ENCODE assay signal across 1 cellular context in genomic region chr15:50906954-50907865, GRCh38.
TF ChIP-seq lines count a peak whose summit lies in the region.

No MANE protein-coding gene starts in this region.

TF ChIP-seq in H1, 55 proteins besides CTCF, POLR2A, EP300 and RAD21:
- TF ChIP-seq TEAD4 (IDR thresholded peaks at IDR 0.05; ENCODE audit: low read depth, low read length) = no peak
- no peak for TF ChIP-seq E2F6 (IDR thresholded peaks at IDR 0.05)
- no peak for TF ChIP-seq ATF3 (IDR thresholded peaks at IDR 0.05; ENCODE audit: insufficient read depth, low read depth, low read length)
- no peak for TF ChIP-seq ZNF274 (IDR thresholded peaks at IDR 0.05; ENCODE audit: borderline replicate concordance, extremely low read depth, low read length)
- TF ChIP-seq HDAC6 (IDR thresholded peaks at IDR 0.05; ENCODE audit: low read depth, low read length) = no peak
- TF ChIP-seq POLR2AphosphoS5 (IDR thresholded peaks at IDR 0.05; ENCODE audit: low read depth, low read length) = no peak
- TF ChIP-seq CHD1 (IDR thresholded peaks at IDR 0.05; ENCODE audit: low read depth, low read length) = no peak
- TF ChIP-seq KDM4A (IDR thresholded peaks at IDR 0.05; ENCODE audit: low read depth, low read length, severe bottlenecking) = no peak
- TF ChIP-seq CBX5 (IDR thresholded peaks at IDR 0.05; ENCODE audit: low read depth, low read length) = no peak
- TF ChIP-seq RBBP5 (IDR thresholded peaks at IDR 0.05; ENCODE audit: borderline replicate concordance, low read depth, low read length) = no peak
- no peak for TF ChIP-seq CHD7 (IDR thresholded peaks at IDR 0.05; ENCODE audit: insufficient replicate concordance, low read length)
- TF ChIP-seq GTF2F1 (IDR thresholded peaks at IDR 0.05; ENCODE audit: borderline replicate concordance, low read depth, low read length) = no peak
- TF ChIP-seq SP1 (IDR thresholded peaks at IDR 0.05; ENCODE audit: low read depth, low read length) = no peak
- TF ChIP-seq MAFK (IDR thresholded peaks at IDR 0.05; ENCODE audit: low read depth, low read length) = no peak
- TF ChIP-seq SAP30 (IDR thresholded peaks at IDR 0.05; ENCODE audit: insufficient read depth, insufficient replicate concordance, low read length) = no peak
- no peak for TF ChIP-seq SP4 (IDR thresholded peaks at IDR 0.05; ENCODE audit: low read length)
- no peak for TF ChIP-seq CBX8 (IDR thresholded peaks at IDR 0.05; ENCODE audit: borderline replicate concordance, low read depth, low read length)
- no peak for TF ChIP-seq CTBP2 (IDR thresholded peaks at IDR 0.05; ENCODE audit: borderline replicate concordance, insufficient read depth, insufficient read length, low read length)
- TF ChIP-seq EGR1 (IDR thresholded peaks at IDR 0.05; ENCODE audit: borderline replicate concordance, low read depth, low read length) = no peak
- no peak for TF ChIP-seq HDAC2 (IDR thresholded peaks at IDR 0.05; ENCODE audit: borderline replicate concordance in 1 of 2, low read depth in 2 of 2, low read length in 2 of 2)
